In the genomic region with DNA sequence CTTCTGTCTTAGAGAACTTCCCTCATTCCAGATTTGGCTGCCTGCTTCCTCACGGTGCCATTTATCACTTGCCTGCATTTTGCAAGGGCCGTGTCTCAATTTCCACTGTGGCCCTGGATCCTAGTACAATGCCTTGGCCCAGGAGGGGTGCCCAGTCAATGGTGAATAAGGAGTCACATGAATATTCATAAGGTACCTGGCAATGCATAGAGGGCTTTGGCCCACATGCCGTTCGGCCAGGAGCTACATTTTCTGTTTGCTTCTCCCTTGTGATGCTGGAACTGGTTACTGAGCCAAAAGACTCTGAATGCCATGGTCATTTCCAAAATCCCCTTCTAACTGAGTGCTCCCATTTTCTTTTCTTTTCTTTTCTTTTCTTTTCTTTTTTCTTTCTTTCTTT, we compare ENCODE assay signal across 18 cellular contexts.
"Had no signal": no experiment of that assay in that cellular context is flagged by ENCODE, and none has a peak within 500 bp of the region (broad histone marks: within the 10 kb centered on the region; RNA-seq: fewer than 3 reads in every experiment).

No MANE protein-coding gene starts in this region.

- ATAC-seq: activated naive CD8-positive, alpha-beta T cell treated with anti-CD3 and anti-CD28 coated beads, Interleukin-2, amount 50 U/mL, for 24 hours; left lung; natural killer cell treated with Interleukin-12 subunit alpha and Interleukin-12 subunit beta and Interleukin-15 and Interleukin-18, amount 100 ng/mL, for 72 hours had no signal

- H3K27ac Mint-ChIP-seq: activated naive CD4-positive, alpha-beta T cell treated with anti-CD3 and anti-CD28 coated beads for 36 hours; activated naive CD8-positive, alpha-beta T cell treated with anti-CD3 and anti-CD28 coated beads, Interleukin-2, amount 50 U/mL, for 24 hours; activated T-helper 2 cell treated with anti-CD3 and anti-CD28 coated beads, Interferon-gamma antibody, Interleukin-2, Interleukin-4, amounts not matched to agents 10 μg/mL and 5 μg/mL and 100 μg/mL, durations not matched to agents 14 hours and 24 hours and 36 hours; memory B cell; natural killer cell treated with Interleukin-12 subunit alpha and Interleukin-12 subunit beta and Interleukin-15 and Interleukin-18, amount 100 ng/mL, for 72 hours had no signal

- DNase-seq: activated CD4-positive, alpha-beta T cell treated with anti-CD3 and anti-CD28 coated beads, Interleukin-2, amount 50 U/mL, for 4 hours; activated CD4-positive, CD25-positive, alpha-beta regulatory T cell treated with anti-CD3 and anti-CD28 coated beads, Interleukin-2, amount 50 U/mL, for 72 hours; activated naive CD4-positive, alpha-beta T cell treated with anti-CD3 and anti-CD28 coated beads for 36 hours; activated naive CD8-positive, alpha-beta T cell treated with anti-CD3 and anti-CD28 coated beads, Interleukin-2, amount 50 U/mL, for 24 hours; activated T-cell treated with anti-CD3 and anti-CD28 coated beads, Interleukin-2, amount 50 U/mL, for 1 hour; colonic mucosa; islet precursor cell; left lung; sigmoid colon; spleen; T-helper 9 cell; tibial artery; uterus had no signal

- H3K4me1 ChIP-seq: colonic mucosa, uterus had no signal

- H3K9me3 Mint-ChIP-seq: activated naive CD4-positive, alpha-beta T cell treated with anti-CD3 and anti-CD28 coated beads for 36 hours; activated naive CD8-positive, alpha-beta T cell treated with anti-CD3 and anti-CD28 coated beads, Interleukin-2, amount 50 U/mL, for 24 hours; activated T-helper 2 cell treated with anti-CD3 and anti-CD28 coated beads, Interferon-gamma antibody, Interleukin-2, Interleukin-4, amounts not matched to agents 10 μg/mL and 5 μg/mL and 100 μg/mL, durations not matched to agents 14 hours and 24 hours and 36 hours; natural killer cell treated with Interleukin-12 subunit alpha and Interleukin-12 subunit beta and Interleukin-15 and Interleukin-18, amount 100 ng/mL, for 72 hours had no signal

- H3K36me3 Mint-ChIP-seq: memory B cell; natural killer cell treated with Interleukin-12 subunit alpha and Interleukin-12 subunit beta and Interleukin-15 and Interleukin-18, amount 100 ng/mL, for 72 hours had no signal

- H3K4me3 Mint-ChIP-seq: activated naive CD4-positive, alpha-beta T cell treated with anti-CD3 and anti-CD28 coated beads for 36 hours; activated naive CD8-positive, alpha-beta T cell treated with anti-CD3 and anti-CD28 coated beads, Interleukin-2, amount 50 U/mL, for 24 hours; memory B cell; natural killer cell treated with Interleukin-12 subunit alpha and Interleukin-12 subunit beta and Interleukin-15 and Interleukin-18, amount 100 ng/mL, for 72 hours had no signal

- H3K9me3 ChIP-seq: colonic mucosa, esophagus muscularis mucosa, left lung, sigmoid colon, spleen, tibial artery, uterus had no signal

- H3K27me3 ChIP-seq: cardiac muscle cell, colonic mucosa, left lung, sigmoid colon, tibial artery, uterus had no signal

- H3K4me3 ChIP-seq: cardiac muscle cell, esophagus muscularis mucosa, left lung, sigmoid colon, spleen, tibial artery, uterus had no signal

- H3K36me3 ChIP-seq: cardiac muscle cell, colonic mucosa, esophagus muscularis mucosa, left lung, sigmoid colon, spleen, tibial artery, uterus had no signal
